ENCODE assay signal across 1 cellular context in genomic region chr6:126542052-126542451, GRCh38.
A peak's percentile ranks its signal among the peaks of the same experiment; 100 is the strongest.
TF ChIP-seq lines count a peak whose summit lies in the region.

No MANE protein-coding gene starts in this region.

TF ChIP-seq in HCT116, 20 proteins besides CTCF, POLR2A, EP300 and RAD21 (continued from another document):
- no peak for TF ChIP-seq REST (IDR thresholded peaks at IDR 0.05; ENCODE audit: low read depth)
- TF ChIP-seq SP1 (IDR thresholded peaks at IDR 0.05; ENCODE audit: low read depth) = peak; percentile 64
- no peak for TF ChIP-seq EZH2phosphoT487 (IDR thresholded peaks at IDR 0.05; ENCODE audit: borderline replicate concordance)
- peak; percentile 21; the same call in 1 of the 2 replicates for TF ChIP-seq SRF (IDR thresholded peaks at IDR 0.05; ENCODE audit: low read depth)
- no peak for TF ChIP-seq ZBTB33 (IDR thresholded peaks at IDR 0.05; ENCODE audit: extremely low read depth, insufficient replicate concordance, low read length)
- peak; percentile 72; the same call in 1 of the 2 replicates for TF ChIP-seq CBX3 (IDR thresholded peaks at IDR 0.05; ENCODE audit: low read depth)
- no peak for TF ChIP-seq YY1 (IDR thresholded peaks at IDR 0.05; ENCODE audit: extremely low read depth, insufficient replicate concordance, low read depth, low read length)
- TF ChIP-seq ELF1 (IDR thresholded peaks at IDR 0.05; ENCODE audit: borderline replicate concordance, low read depth) = no peak
- TF ChIP-seq MAX (IDR thresholded peaks at IDR 0.05) = no peak
- peak; percentile 80 for TF ChIP-seq JUND (IDR thresholded peaks at IDR 0.05)
- TF ChIP-seq POLR2AphosphoS5 (IDR thresholded peaks at IDR 0.05; ENCODE audit: low read depth, low read length) = no peak
- TF ChIP-seq SIN3A (IDR thresholded peaks at IDR 0.05; ENCODE audit: low read depth) = no peak
- peak; percentile 45; the same call in 1 of the 2 replicates for TF ChIP-seq ATF3 (IDR thresholded peaks at IDR 0.05)
- TF ChIP-seq EGR1 (IDR thresholded peaks at IDR 0.05; ENCODE audit: low read depth) = no peak
- no peak for TF ChIP-seq EZH2 (IDR thresholded peaks at IDR 0.05)
- TF ChIP-seq FOSL1 (IDR thresholded peaks at IDR 0.05; ENCODE audit: low read depth) = peak; percentile 85
